17 cellular contexts compared by ENCODE assay signal in the genomic region with DNA sequence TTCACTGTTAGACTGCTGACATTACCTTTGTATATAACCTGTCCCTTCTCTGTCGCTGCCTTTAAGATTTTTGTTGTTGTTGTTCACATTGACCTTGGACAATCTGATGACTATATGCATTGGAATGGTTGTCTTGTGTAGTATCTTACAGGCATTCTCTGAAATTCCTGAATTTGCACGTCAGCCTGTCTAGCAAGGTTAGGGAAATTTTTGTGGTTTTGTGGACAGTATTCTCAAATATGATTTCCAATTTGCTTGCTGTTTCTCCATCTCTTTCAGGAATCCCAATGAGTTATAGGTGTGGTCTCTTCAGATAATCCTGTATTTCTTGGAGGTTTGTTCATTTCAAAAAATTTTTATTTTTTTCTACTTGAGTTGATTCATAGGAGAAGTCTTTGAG.
DNase-seq lines count a peak whose midpoint lies in the region; ATAC-seq, FAIRE-seq and TF ChIP-seq lines count a peak whose summit lies in the region.
"Had no signal": no experiment of that assay in that cellular context is flagged by ENCODE, and none has a peak within 500 bp of the region (broad histone marks: within the 10 kb centered on the region; RNA-seq: fewer than 3 reads in every experiment).

No MANE protein-coding gene starts in this region.

- no peak for FAIRE-seq in GM12892 (lab: Jason Lieb, UNC)

- H3K27me3 ChIP-seq in AG04450 (ENCODE audit: control insufficient read depth, insufficient read depth, low read length) = no peaks in the 10 kb centered on the region
- H3K27me3 ChIP-seq: heart left ventricle had no signal

- no peak for TF ChIP-seq CTCF in AG04450 (IDR thresholded peaks at IDR 0.05; ENCODE audit: low read depth, low read length)

- no peak for TF ChIP-seq POLR2A in GM12892 (IDR thresholded peaks at IDR 0.05; ENCODE audit: low read depth, low read length)

- no peak for ATAC-seq in GM19467 (IDR thresholded peaks at IDR 0.05; ENCODE audit: unreplicated experiment)
- ATAC-seq: activated naive CD4-positive, alpha-beta T cell treated with anti-CD3 and anti-CD28 coated beads, Interleukin-2, amount 50 U/mL, for 72 hours; heart left ventricle; left ventricle myocardium superior had no signal

- peak; percentile 81 for DNase-seq in AG04450 (ENCODE audit: low read depth, low spot score)
- DNase-seq in HT1080 (ENCODE audit: low read depth) = peak; percentile 94
- DNase-seq in amniotic stem cell (lab: John Stamatoyannopoulos, UW) = peak; percentile 75
- DNase-seq in hepatic stellate cell (ENCODE audit: low spot score) = peak; percentile 27
- no peak for DNase-seq in GM12892 (ENCODE audit: insufficient read length)
- no peak for DNase-seq in activated T-cell treated with anti-CD3 and anti-CD28 coated beads, Interleukin-2, amount 50 U/mL, for 48 hours
- DNase-seq in T-helper 1 cell = no peak
- DNase-seq: AML-193; DMS79; heart left ventricle; left ventricle myocardium superior; NCI-H345; occipital lobe; stimulated activated CD4-positive, alpha-beta T cell treated with anti-CD3 and anti-CD28 coated beads, Interleukin-15, amount 100 ng/mL, for 24 hours; stimulated activated CD8-positive, alpha-beta memory T cell treated with anti-CD3 and anti-CD28 coated beads, Interleukin-4, amount 100 ng/mL, for 48 hours had no signal

- CTCF ChIA-PET in AG04450 (lab: Charles Lee) = interaction anchor here (0.7 kb wide), 1 partner anchor 63 kb away, joined by 3 read pairs; no protein-coding TSS in a partner anchor

- POLR2A ChIA-PET in AG04450 (lab: Yijun Ruan, JAX) = interaction anchor here (0.9 kb wide), 1 partner anchor 18 kb away, joined by 3 read pairs; no protein-coding TSS in a partner anchor

- H3K9me3 ChIP-seq in AG04450 (ENCODE audit: control insufficient read depth, insufficient read depth, low read length) = no peaks in the 10 kb centered on the region

- no peak overlapping the region for H3K4me3 ChIP-seq in AG04450 (ENCODE audit: low read depth, low read length)
- H3K4me3 ChIP-seq: heart left ventricle had no signal

- H3K27ac ChIP-seq in AG04450 (ENCODE audit: low read depth, low read length) = no peak overlapping the region
- H3K27ac ChIP-seq: heart left ventricle had no signal

Comparison
In these comparisons a context has a peak if more than half of its experiments do, and no peak if none do; other contexts are left out.
1. DNase-seq: peak in AG04450 (single experiment), HT1080 (single experiment), amniotic stem cell (single experiment) and hepatic stellate cell (single experiment); none in GM12892 (single experiment), activated T-cell treated with anti-CD3 and anti-CD28 coated beads, Interleukin-2, amount 50 U/mL, for 48 hours (0 of 2) and T-helper 1 cell (0 of 5).